In genomic region chr7:128022631-128023532, GRCh38 we compare ENCODE assay signal across 10 cellular contexts. TPM values are rescaled to one million over a fixed set of nuclear protein-coding genes. Genes with fewer than 3 reads are reported as not detected.
DNase-seq lines count a peak whose midpoint lies in the region; ATAC-seq and TF ChIP-seq lines count a peak whose summit lies in the region.
"Had no signal": no experiment of that assay in that cellular context is flagged by ENCODE, and none has a peak within 500 bp of the region (broad histone marks: within the 10 kb centered on the region; RNA-seq: fewer than 3 reads in every experiment).

No MANE protein-coding gene starts in this region.

- ATAC-seq in GM21576 (IDR thresholded peaks at IDR 0.05; ENCODE audit: unreplicated experiment) = no peak

- WGBS in mesenchymal stem cell = 97% methylated on average over 5 of the region's 6 CpGs

- H3K9me3 ChIP-seq in mesenchymal stem cell (ENCODE audit: control insufficient read depth, low read length) = no peaks in the 10 kb centered on the region
- H3K9me3 ChIP-seq: Caco-2 had no signal

- peak; percentile 62 for DNase-seq in AG09309 (ENCODE audit: low read depth)
- peak; percentile 57 for DNase-seq in KBM-7
- DNase-seq in brain microvascular endothelial cell = peak; percentile 27
- peak; percentile 42 for DNase-seq in mesenchymal stem cell
- no peak for DNase-seq in GM19238 (ENCODE audit: insufficient read length, low spot score)
- no peak for DNase-seq in ACHN
- DNase-seq in retina = no peak
- DNase-seq: activated CD4-positive, alpha-beta T cell treated with anti-CD3 and anti-CD28 coated beads, Interleukin-2, amount 50 U/mL, for 1 hour; Caco-2 had no signal

- no peak overlapping the region for H3K9ac ChIP-seq in mesenchymal stem cell (ENCODE audit: low read length)

- H3K27ac ChIP-seq in brain microvascular endothelial cell (no peak overlapping the region), mesenchymal stem cell (ENCODE audit: low read length, poor library complexity, severe bottlenecking) (no peak overlapping the region)

- no peak overlapping the region for H4K8ac ChIP-seq in mesenchymal stem cell (ENCODE audit: low read length)

- H3K18ac ChIP-seq in mesenchymal stem cell (ENCODE audit: low read depth in 1 of 2, low read length in 2 of 2) = no peak overlapping the region

- peaks cover 13% of the 10 kb centered on the region for H3K4me1 ChIP-seq in mesenchymal stem cell (ENCODE audit: control insufficient read depth, insufficient read depth, low read depth, low read length)

- no peak overlapping the region for H2AK5ac ChIP-seq in mesenchymal stem cell (ENCODE audit: low read length, severe bottlenecking)

- H3K4ac ChIP-seq in mesenchymal stem cell (ENCODE audit: low read depth in 1 of 2, low read length in 2 of 2) = no peak overlapping the region

- no peak overlapping the region for H2BK120ac ChIP-seq in mesenchymal stem cell (ENCODE audit: low read depth, low read length)

- no peak overlapping the region for H2BK12ac ChIP-seq in mesenchymal stem cell (ENCODE audit: low read length in 2 of 2)

- no peak overlapping the region for H2BK5ac ChIP-seq in mesenchymal stem cell (ENCODE audit: low read depth, low read length, poor library complexity, severe bottlenecking)

- H3K14ac ChIP-seq in mesenchymal stem cell (ENCODE audit: low read length in 2 of 2) = no peak overlapping the region

- no peak overlapping the region for H2BK15ac ChIP-seq in mesenchymal stem cell (ENCODE audit: low read depth, poor library complexity, severe bottlenecking)

- no peak overlapping the region for H3K4me3 ChIP-seq in AG09309 (ENCODE audit: control insufficient read depth, low read depth, low read length)
- H3K4me3 ChIP-seq in brain microvascular endothelial cell (ENCODE audit: low read depth, low read length) = no peak overlapping the region
- no peak overlapping the region for H3K4me3 ChIP-seq in mesenchymal stem cell (ENCODE audit: insufficient read depth in 1 of 2, low read depth in 1 of 2, low read length in 2 of 2)

- no peak overlapping the region for H4K91ac ChIP-seq in mesenchymal stem cell (ENCODE audit: low read length)

- H3K79me1 ChIP-seq in mesenchymal stem cell (replicated peaks; ENCODE audit: low read length, poor library complexity, severe bottlenecking) = peaks cover 29% of the 10 kb centered on the region

- no peak overlapping the region for H3K23ac ChIP-seq in mesenchymal stem cell (ENCODE audit: low read length in 2 of 2)

- no peak overlapping the region for H2AFZ ChIP-seq in mesenchymal stem cell (ENCODE audit: low read depth, low read length)

- no peak overlapping the region for H3K4me2 ChIP-seq in mesenchymal stem cell (ENCODE audit: low read length, poor library complexity, severe bottlenecking)

- H3K36me3 ChIP-seq in brain microvascular endothelial cell (replicated peaks) = peaks cover 3% of the 10 kb centered on the region
- peaks cover 0 to 11% of the 10 kb centered on the region in 2 experiments for H3K36me3 ChIP-seq in mesenchymal stem cell (ENCODE audit: control insufficient read depth in 1 of 2, insufficient read depth in 2 of 2, low read depth in 1 of 2, low read length in 2 of 2)

- in situ Hi-C loops in KBM-7 (cut with MboI; ENCODE audit: low pct_unique_long_range_greater_than_20kb, low sequenced_read_pairs) = no loop called here
- in situ Hi-C loops in brain microvascular endothelial cell (cut with HindIII; ENCODE audit: low pct_ligation_motif_present, low sequenced_read_pairs) = no loop called here
- in situ Hi-C loops in ACHN (cut with HindIII; ENCODE audit: low pct_ligation_motif_present, low pct_unique_long_range_greater_than_20kb, low sequenced_read_pairs) = no loop called here

- TF ChIP-seq CTCF in AG09309 (IDR thresholded peaks at IDR 0.05; ENCODE audit: control insufficient read depth, insufficient read depth, low read depth, low read length, missing control alignments) (no peak), brain microvascular endothelial cell (IDR thresholded peaks at IDR 0.05; ENCODE audit: low read depth, low read length, missing control alignments) (no peak)

- no peaks in the 10 kb centered on the region for H3K27me3 ChIP-seq in brain microvascular endothelial cell (replicated peaks)
- no peaks in the 10 kb centered on the region for H3K27me3 ChIP-seq in mesenchymal stem cell (ENCODE audit: control insufficient read depth in 1 of 2, insufficient read depth in 1 of 2, low read length in 2 of 2)

RNA-seq across cellular contexts. Expression of gene LRRC4, which starts 8.4 kb away (rescaled TPM):
- polyA plus RNA-seq in mesenchymal stem cell (2013, experiment 1 of 2) = 0.23 TPM
- polyA plus RNA-seq in mesenchymal stem cell (2013, experiment 2 of 2) = 0.14 TPM

Comparison
In these comparisons a context has a peak if more than half of its experiments do, and no peak if none do; other contexts are left out.
1. DNase-seq: peak in AG09309 (single experiment), KBM-7 (single experiment), brain microvascular endothelial cell (single experiment) and mesenchymal stem cell (single experiment); none in GM19238 (single experiment), ACHN (single experiment) and retina (single experiment).